In the genomic region with DNA sequence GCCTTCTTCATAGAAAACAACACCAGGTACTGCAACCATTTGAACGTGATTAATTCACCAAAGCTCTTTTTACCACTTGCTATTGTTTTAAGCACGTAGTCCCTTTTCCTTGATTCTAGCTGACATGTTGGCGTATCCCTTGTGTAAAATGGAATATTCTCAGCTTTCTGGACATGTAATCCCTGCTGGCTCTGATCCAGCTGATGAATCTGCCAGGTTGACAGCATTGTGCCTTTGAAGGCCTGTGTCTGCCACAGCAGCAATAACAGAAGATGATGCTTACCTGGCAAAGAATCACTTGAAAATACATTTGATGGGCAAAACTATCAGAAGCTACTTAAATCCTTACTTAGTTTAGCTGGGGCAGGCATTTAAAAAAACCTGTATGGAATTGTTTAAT, we compare ENCODE assay signal across 14 cellular contexts.
"Had no signal": no experiment of that assay in that cellular context is flagged by ENCODE, and none has a peak within 500 bp of the region (broad histone marks: within the 10 kb centered on the region; RNA-seq: fewer than 3 reads in every experiment).

No MANE protein-coding gene starts in this region.

- H3K27me3 ChIP-seq: heart left ventricle, ovary had no signal

- H3K9me3 ChIP-seq: ovary had no signal

- H3K36me3 ChIP-seq: heart left ventricle, ovary had no signal

- H3K4me1 ChIP-seq: heart left ventricle had no signal

- DNase-seq: effector CD4-positive, alpha-beta T cell; endodermal cell; heart left ventricle; hippocampal formation; kidney glomerular epithelial cell; mesendoderm; naive thymus-derived CD4-positive, alpha-beta T cell; ovary; right cardiac atrium; small intestine; stimulated activated CD4-positive, alpha-beta T cell treated with anti-CD3 and anti-CD28 coated beads, Interleukin-12 subunit alpha, Interleukin-12 subunit beta, amount 100 ng/mL, for 4 hours; stimulated activated naive CD4-positive, alpha-beta T cell treated with Interleukin-2 at 50 U/mL for 16 hours; trophoblast cell had no signal

- H3K27ac ChIP-seq: coronary artery, heart left ventricle, ovary had no signal

- H3K4me3 ChIP-seq: coronary artery, heart left ventricle, ovary had no signal
